ENCODE assay signal across 17 cellular contexts in genomic region chr5:174387448-174387847, GRCh38.
DNase-seq lines count a peak whose midpoint lies in the region; ATAC-seq and TF ChIP-seq lines count a peak whose summit lies in the region.
"Had no signal": no experiment of that assay in that cellular context is flagged by ENCODE, and none has a peak within 500 bp of the region (broad histone marks: within the 10 kb centered on the region; RNA-seq: fewer than 3 reads in every experiment).

No MANE protein-coding gene starts in this region.

- H2AFZ ChIP-seq in SK-N-SH (ENCODE audit: low read depth): peak overlapping the region; percentile 9; the same call in 1 of the 2 replicates
- no peak overlapping the region for H2AFZ ChIP-seq in smooth muscle cell (ENCODE audit: low read depth)

- H4K20me1 ChIP-seq in SK-N-SH (ENCODE audit: insufficient read depth) (no peaks in the 10 kb centered on the region), smooth muscle cell (ENCODE audit: low read depth) (no peaks in the 10 kb centered on the region)

- H3K79me2 ChIP-seq in SK-N-SH (ENCODE audit: insufficient read depth) (no peaks in the 10 kb centered on the region), smooth muscle cell (ENCODE audit: low read depth) (no peaks in the 10 kb centered on the region)

- H3K36me3 ChIP-seq in SK-N-SH (replicated peaks in 1 of 2; ENCODE audit: control insufficient read depth in 1 of 2, insufficient read depth in 2 of 2, low read length in 1 of 2) (no peaks in the 10 kb centered on the region), smooth muscle cell (ENCODE audit: low read depth) (no peaks in the 10 kb centered on the region), ovary (no peaks in the 10 kb centered on the region)
- H3K36me3 ChIP-seq: BE2C, HAP-1 had no signal

- 78% methylated on average over 1 of the region's 1 CpG for WGBS in SK-N-SH (ENCODE audit: low lambda C conversion rate)
- 91% methylated on average over 1 of the region's 1 CpG for WGBS in smooth muscle cell (ENCODE audit: low lambda C conversion rate)
- WGBS in ovary, 3 donors: 89 to 95% (median 95%) methylated on average over 1 of the region's 1 CpG

- peaks cover 33 to 38% of the 10 kb centered on the region in 2 experiments for H3K4me1 ChIP-seq in SK-N-SH (ENCODE audit: control insufficient read depth in 1 of 2, insufficient read depth in 2 of 2, low read depth in 1 of 2, low read length in 1 of 2)
- peaks cover 17% of the 10 kb centered on the region for H3K4me1 ChIP-seq in smooth muscle cell (ENCODE audit: low read depth)
- no peaks in the 10 kb centered on the region for H3K4me1 ChIP-seq in ovary (ENCODE audit: insufficient read depth)
- H3K4me1 ChIP-seq: HAP-1 had no signal

- H3F3A ChIP-seq in SK-N-SH (replicated peaks; ENCODE audit: insufficient read depth) (peaks cover 32% of the 10 kb centered on the region), smooth muscle cell (ENCODE audit: low read depth) (peaks cover 26% of the 10 kb centered on the region)

- no peak for ATAC-seq in SK-N-SH treated with all-trans-retinoic acid at 6 μM for 48 hours
- no peak for ATAC-seq in GM19035 (IDR thresholded peaks at IDR 0.05; ENCODE audit: unreplicated experiment)
- ATAC-seq: HepG2 had no signal

- H3K4me2 ChIP-seq in SK-N-SH (no peak overlapping the region), smooth muscle cell (no peak overlapping the region)

- DNase-seq in SK-N-SH (no peak), M059J (ENCODE audit: low read depth) (peak; percentile 84), fibroblast of the aortic adventitia (ENCODE audit: low read depth) (peak; percentile 45), smooth muscle cell (lab: John Stamatoyannopoulos, UW; ENCODE audit: unreplicated experiment) (no peak), ovary (no peak), CD1c-positive myeloid dendritic cell (ENCODE audit: extremely low spot score) (no peak)
- DNase-seq: BE2C; CD4-positive, alpha-beta memory T cell; DMS153; DMS79; GF-D8; KBM-7 had no signal

- POLR2A ChIA-PET in SK-N-SH (lab: Yijun Ruan, JAX): no interaction called here

- intact Hi-C loops in ovary (cut with DNase I): no loop called here

- H3K9me3 ChIP-seq in SK-N-SH (no peaks in the 10 kb centered on the region), smooth muscle cell (replicated peaks; ENCODE audit: low read depth) (no peaks in the 10 kb centered on the region), ovary (no peaks in the 10 kb centered on the region)
- H3K9me3 ChIP-seq: BE2C, HAP-1 had no signal

- no peaks in the 10 kb centered on the region for H3K9me2 ChIP-seq in SK-N-SH

- H3K4me3 ChIP-seq in SK-N-SH (ENCODE audit: low read depth in 2 of 2, low read length in 1 of 2) (no peak overlapping the region), fibroblast of the aortic adventitia (ENCODE audit: low read depth, low read length) (no peak overlapping the region), smooth muscle cell (no peak overlapping the region), ovary (no peak overlapping the region)
- H3K4me3 ChIP-seq: HAP-1 had no signal

- H3K27me3 ChIP-seq in SK-N-SH (ENCODE audit: insufficient read depth) (no peaks in the 10 kb centered on the region), smooth muscle cell (ENCODE audit: low read depth) (no peaks in the 10 kb centered on the region), ovary (no peaks in the 10 kb centered on the region)
- H3K27me3 ChIP-seq: BE2C had no signal

- H3K27ac ChIP-seq in SK-N-SH (ENCODE audit: low read depth in 2 of 2, low read length in 1 of 2) (peak overlapping the region in 1 of 2 experiments; percentile 59; a peak in 1 of 4 replicates), smooth muscle cell (ENCODE audit: low read depth) (peak overlapping the region; percentile 98), ovary (no peak overlapping the region)
- H3K27ac ChIP-seq: 22Rv1 had no signal

- TF ChIP-seq POLR2A in ovary (IDR thresholded peaks at IDR 0.05): no peak

- TF ChIP-seq CTCF in SK-N-SH (IDR thresholded peaks at IDR 0.05) (no peak), fibroblast of the aortic adventitia (IDR thresholded peaks at IDR 0.05; ENCODE audit: insufficient read depth, low read length) (no peak), smooth muscle cell (IDR thresholded peaks at IDR 0.05; ENCODE audit: borderline replicate concordance, insufficient read depth, poor library complexity, severe bottlenecking) (no peak), ovary (IDR thresholded peaks at IDR 0.05) (no peak)

- H3K9ac ChIP-seq in SK-N-SH (no peak overlapping the region), smooth muscle cell (ENCODE audit: low read depth) (no peak overlapping the region)

- TF ChIP-seq EP300 in SK-N-SH (IDR thresholded peaks at IDR 0.05; ENCODE audit: borderline replicate concordance in 1 of 2, low read depth in 1 of 2, low read length in 1 of 2): no peak
- no peak for TF ChIP-seq EP300 in ovary (IDR thresholded peaks at IDR 0.05)

- TF ChIP-seq RAD21 in SK-N-SH (IDR thresholded peaks at IDR 0.05; ENCODE audit: low read length): no peak

- CTCF ChIA-PET in SK-N-SH (lab: Yijun Ruan, JAX): interaction anchor here (1.0 to 1.6 kb wide), 2 partner anchors 60 to 70 kb away, joined by 4 read pairs; no protein-coding TSS in a partner anchor

TF ChIP-seq in SK-N-SH, 30 proteins besides CTCF, POLR2A, EP300 and RAD21:
- TF ChIP-seq PBX3 (IDR thresholded peaks at IDR 0.05) (no peak), MEF2A (IDR thresholded peaks at IDR 0.05; ENCODE audit: borderline replicate concordance, low read depth) (no peak)

TF ChIP-seq in SK-N-SH treated with all-trans-retinoic acid at 6 μM for 48 hours, 23 proteins besides CTCF, POLR2A, EP300 and RAD21:
- no peak for TF ChIP-seq CSDC2 (CRISPR knock-in tag; IDR thresholded peaks at IDR 0.05)
- TF ChIP-seq RARB (CRISPR knock-in tag; IDR thresholded peaks at IDR 0.05): no peak
- TF ChIP-seq BACH2 (CRISPR knock-in tag; IDR thresholded peaks at IDR 0.05; ENCODE audit: borderline replicate concordance): no peak

Comparison
In these comparisons a context has a peak if more than half of its experiments do, and no peak if none do; other contexts are left out.
1. DNase-seq: peak in M059J (single experiment) and fibroblast of the aortic adventitia (single experiment); none in SK-N-SH (single experiment), smooth muscle cell (single experiment), ovary (0 of 5) and CD1c-positive myeloid dendritic cell (single experiment).